9 cellular contexts compared by ENCODE assay signal in the genomic region with DNA sequence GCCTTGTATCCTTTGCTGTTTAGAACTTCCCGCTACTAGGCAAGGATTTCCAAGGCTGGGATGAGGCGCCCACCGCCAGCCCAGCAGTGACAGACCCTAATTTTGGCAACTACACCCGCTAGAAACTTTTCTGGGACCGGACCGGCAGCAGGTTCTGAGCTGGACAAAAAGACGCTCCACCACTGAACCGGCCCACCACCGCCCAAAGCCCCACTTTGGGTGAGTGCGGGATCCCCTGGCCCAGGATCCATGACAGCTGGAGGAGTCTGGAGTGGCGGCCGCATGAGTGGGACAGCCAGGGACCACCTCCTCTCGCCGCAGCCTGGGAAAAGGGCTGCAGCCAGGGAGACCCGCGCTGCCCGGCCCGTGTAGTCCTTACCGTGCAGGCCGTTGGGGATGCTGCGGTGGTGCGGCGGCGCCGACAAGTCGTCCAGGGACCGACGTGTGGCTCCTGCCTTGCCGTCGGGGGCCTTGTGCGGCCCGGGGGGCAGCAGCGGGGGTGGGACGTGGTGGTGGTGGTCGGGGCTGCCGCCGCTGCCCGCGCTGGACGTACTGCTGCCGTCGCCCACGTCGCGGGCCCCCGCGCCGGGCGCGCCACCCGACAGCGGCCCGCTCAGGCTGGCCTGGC. TPM values are rescaled to one million over a fixed set of nuclear protein-coding genes. Genes with fewer than 3 reads are reported as not detected.
DNase-seq lines count a peak whose midpoint lies in the region; ATAC-seq and TF ChIP-seq lines count a peak whose summit lies in the region.
"Had no signal": no experiment of that assay in that cellular context is flagged by ENCODE, and none has a peak within 500 bp of the region (broad histone marks: within the 10 kb centered on the region; RNA-seq: fewer than 3 reads in every experiment).

No MANE protein-coding gene starts in this region.

- no peak for TF ChIP-seq POLR2A in esophagus muscularis mucosa (IDR thresholded peaks at IDR 0.05; ENCODE audit: low read depth)

- H3K9me2 ChIP-seq in PC-9 (ENCODE audit: insufficient read depth): no peaks in the 10 kb centered on the region

- POLR2A ChIA-PET in PC-9 (lab: Charles Lee; ENCODE audit: unreplicated experiment): no interaction called here

- no peaks in the 10 kb centered on the region for H3K36me3 ChIP-seq in PC-9 (ENCODE audit: low read depth)
- no peaks in the 10 kb centered on the region for H3K36me3 ChIP-seq in esophagus muscularis mucosa
- no peaks in the 10 kb centered on the region for H3K36me3 ChIP-seq in parathyroid adenoma (ENCODE audit: control insufficient read depth, insufficient read depth, low read length)

- intact Hi-C loops in PC-9 (cut with micrococcal nuclease; ENCODE audit: unreplicated experiment) (no loop called here), esophagus muscularis mucosa (cut with DNase I) (loop anchor here (5.0 kb wide), 1 partner anchor 36 kb away; no protein-coding TSS in a partner anchor)

- H2AFZ ChIP-seq in PC-9 (no peak overlapping the region), parathyroid adenoma (no peak overlapping the region)

- H4K20me1 ChIP-seq in PC-9 (ENCODE audit: insufficient read depth): no peaks in the 10 kb centered on the region

- no peaks in the 10 kb centered on the region for H3K9me3 ChIP-seq in PC-9 (ENCODE audit: insufficient read depth, low read depth)
- no peaks in the 10 kb centered on the region for H3K9me3 ChIP-seq in esophagus muscularis mucosa
- no peaks in the 10 kb centered on the region for H3K9me3 ChIP-seq in parathyroid adenoma (ENCODE audit: control insufficient read depth, low read length)

- H3K79me2 ChIP-seq in PC-9 (ENCODE audit: low read depth) (peaks cover 34% of the 10 kb centered on the region), parathyroid adenoma (peaks cover 32% of the 10 kb centered on the region)

- CTCF ChIA-PET in PC-9 (lab: Charles Lee): no interaction called here

- TF ChIP-seq EP300 in esophagus muscularis mucosa (IDR thresholded peaks at IDR 0.05): no peak

- no peaks in the 10 kb centered on the region for H3F3A ChIP-seq in PC-9 (ENCODE audit: insufficient read depth, low read depth)

- no peak overlapping the region for H3K9ac ChIP-seq in parathyroid adenoma

- H3K27me3 ChIP-seq in PC-9 (ENCODE audit: insufficient read depth, low read depth) (no peaks in the 10 kb centered on the region), esophagus muscularis mucosa (no peaks in the 10 kb centered on the region), parathyroid adenoma (ENCODE audit: control insufficient read depth, insufficient read depth, low read length) (no peaks in the 10 kb centered on the region)

- no peak for TF ChIP-seq CTCF in PC-9 (conservative IDR thresholded peaks at IDR 0.05)
- no peak for TF ChIP-seq CTCF in esophagus muscularis mucosa (IDR thresholded peaks at IDR 0.05)
- no peak for TF ChIP-seq CTCF in parathyroid adenoma (IDR thresholded peaks at IDR 0.05)
- TF ChIP-seq CTCF in GM13976 (IDR thresholded peaks at IDR 0.05; ENCODE audit: borderline replicate concordance, control extremely low read depth, extremely low read depth, insufficient read depth, missing control alignments): no peak

- in situ Hi-C loops in GM13976 (cut with MboI; ENCODE audit: low sequenced_read_pairs, unreplicated experiment): no loop called here

- H3K4me3 ChIP-seq in PC-9 (peak overlapping the region; percentile 54), esophagus muscularis mucosa (peak overlapping the region; percentile 70 to 85 (median 78)), parathyroid adenoma (ENCODE audit: low read depth, low read length) (peak overlapping the region; percentile 1)

- BruUV-seq in PC-9 (replicated peaks; lab: Mats Ljungman, UMichigan): no TSS peak

- ATAC-seq in GM18858 (IDR thresholded peaks at IDR 0.05; ENCODE audit: unreplicated experiment): no peak

- WGBS in esophagus muscularis mucosa: 40% methylated on average over 19 of the region's 53 CpGs

- H3K27ac ChIP-seq in PC-9 (no peak overlapping the region), esophagus muscularis mucosa (replicated peaks in 1 of 4) (peak overlapping the region; percentile 81 to 93 (median 88)), parathyroid adenoma (peak overlapping the region; percentile 7)

- DNase-seq in COLO668 (lab: John Stamatoyannopoulos, UW; ENCODE audit: unreplicated experiment) (peak; percentile 33), PC-9 (no peak), esophagus muscularis mucosa (ENCODE audit: extremely low spot score) (no peak), ecto neural progenitor cell (ENCODE audit: low spot score) (no peak), GM13976 (ENCODE audit: low spot score) (no peak), GDM1 (lab: John Stamatoyannopoulos, UW) (no peak)
- DNase-seq: NCI-H446 treated with DMSO at 0.1 percent for 48 hours had no signal

- H3K4me2 ChIP-seq in PC-9 (peak overlapping the region; percentile 75), parathyroid adenoma (ENCODE audit: low read length) (peak overlapping the region; percentile 71)

- H3K4me1 ChIP-seq in PC-9 (replicated peaks; ENCODE audit: insufficient read depth): peaks cover 16% of the 10 kb centered on the region
- peaks cover 55 to 78% (median 71%) of the 10 kb centered on the region in 4 donors for H3K4me1 ChIP-seq in esophagus muscularis mucosa
- H3K4me1 ChIP-seq in parathyroid adenoma: peaks cover 28% of the 10 kb centered on the region

RNA-seq across cellular contexts. Expression of a gene that starts 1.1 kb away (rescaled TPM):
- total RNA-seq in PC-9 (2021): 21.2 and 24.8 TPM in 2 replicates
- 10 to 100 TPM; 17.9 to 48.7 (median 30.8) TPM for total RNA-seq in esophagus muscularis mucosa

RNA-seq across cellular contexts. Expression of a gene that starts 42.0 kb away (rescaled TPM):
- total RNA-seq in PC-9 (2021) (0.28 and 0.48 TPM in 2 replicates), esophagus muscularis mucosa (1 to 10 TPM; 4.2 to 9.1 (median 5.9) TPM)

Comparison
In these comparisons a context has a peak if more than half of its experiments do, and no peak if none do; other contexts are left out.
1. H3K4me3 ChIP-seq: peak in every context shown above with its lines; median percentile 78 in esophagus muscularis mucosa; 54 in PC-9; 1 in parathyroid adenoma.